ENCODE assay signal across 8 cellular contexts in genomic region chr12:6338955-6339761, GRCh38. TPM values are rescaled to one million over a fixed set of nuclear protein-coding genes. Genes with fewer than 3 reads are reported as not detected.
A peak's percentile ranks its signal among the peaks of the same experiment; 100 is the strongest.
DNase-seq lines count a peak whose midpoint lies in the region; ATAC-seq, FAIRE-seq and TF ChIP-seq lines count a peak whose summit lies in the region.
"Had no signal": no experiment of that assay in that cellular context is flagged by ENCODE, and none has a peak within 500 bp of the region (broad histone marks: within the 10 kb centered on the region; RNA-seq: fewer than 3 reads in every experiment).

No MANE protein-coding gene starts in this region.

- H3K9me3 Mint-ChIP-seq in MCF 10A (ENCODE audit: unreplicated experiment), result no peaks in the 10 kb centered on the region

- H3K27me3 ChIP-seq in breast epithelium (no peaks in the 10 kb centered on the region), keratinocyte (ENCODE audit: control insufficient read depth, extremely low read depth, insufficient read depth, low read length) (no peaks in the 10 kb centered on the region)

- H3K4me1 ChIP-seq in breast epithelium (peaks cover 16 to 54% of the 10 kb centered on the region in 2 donors), keratinocyte (ENCODE audit: control insufficient read depth, extremely low read depth, insufficient read depth, low read length) (peaks cover 58% of the 10 kb centered on the region)

- no peak for TF ChIP-seq POLR2A in breast epithelium (IDR thresholded peaks at IDR 0.05)

- dilution Hi-C loops in keratinocyte (cut with MboI; ENCODE audit: extremely low pct_ligation_motif_present, low sequenced_read_pairs), result no loop called here

- BruUV-seq in MCF 10A (replicated peaks; lab: Mats Ljungman, UMichigan), result no TSS peak

- H3K36me3 ChIP-seq in breast epithelium, result no peaks in the 10 kb centered on the region
- peaks cover 2 to 16% of the 10 kb centered on the region in 2 experiments for H3K36me3 ChIP-seq in keratinocyte (ENCODE audit: control insufficient read depth in 2 of 2, extremely low read depth in 1 of 2, insufficient read depth in 2 of 2, low read length in 2 of 2)

- H3K27ac ChIP-seq in breast epithelium (peak overlapping the region; percentile 98 to 99), keratinocyte (ENCODE audit: control insufficient read depth, insufficient read depth, low read length) (peak overlapping the region; percentile 98)

- no peak overlapping the region for H2AFZ ChIP-seq in keratinocyte (ENCODE audit: control insufficient read depth, low read length)

- H3K36me3 Mint-ChIP-seq in MCF 10A (ENCODE audit: insufficient read depth, unreplicated experiment), result peaks cover 23% of the 10 kb centered on the region

- POLR2A ChIA-PET in MCF 10A (lab: Yijun Ruan, JAX), result interaction anchor here (0.6 to 24.1 kb wide), 13 partner anchors 10 to 156 kb away, joined by 3 to 739 read pairs (median 5); partner anchors contain the start of genes LTBR, SCNN1A and TAPBPL

- H3K9me3 ChIP-seq in breast epithelium (no peaks in the 10 kb centered on the region), keratinocyte (ENCODE audit: control insufficient read depth, low read depth, low read length) (no peaks in the 10 kb centered on the region)

- peaks cover 20% of the 10 kb centered on the region for H3K4me1 Mint-ChIP-seq in MCF 10A (ENCODE audit: insufficient read depth, unreplicated experiment)

- peaks cover 6% of the 10 kb centered on the region for H4K20me1 ChIP-seq in keratinocyte (ENCODE audit: control insufficient read depth, extremely low read depth, insufficient read depth, low read length)

- no peak overlapping the region for H3K27ac Mint-ChIP-seq in MCF 10A (ENCODE audit: low read depth, unreplicated experiment)

- no peak for ATAC-seq in left lobe of liver

- intact Hi-C loops in breast epithelium (cut with DNase I; ENCODE audit: low total_unique reads), result loop anchor here (1.0 kb wide), 1 partner anchor 195 kb away; the partner anchor contains the start of gene GAPDH
- intact Hi-C loops in MCF 10A (cut with micrococcal nuclease), result loop anchor here (5.0 kb wide), 2 partner anchors 128 to 198 kb away; no protein-coding TSS in a partner anchor

- TF ChIP-seq CTCF in breast epithelium (IDR thresholded peaks at IDR 0.05), result no peak
- no peak for TF ChIP-seq CTCF in MCF 10A (IDR thresholded peaks at IDR 0.05; ENCODE audit: unreplicated experiment)
- TF ChIP-seq CTCF in keratinocyte (optimal IDR thresholded peaks at IDR 0.05 in 1 of 3, IDR thresholded peaks at IDR 0.05 in 1 of 3, conservative IDR thresholded peaks at IDR 0.05 in 1 of 3; ENCODE audit: extremely low read depth in 1 of 3, insufficient read depth in 2 of 3, low read length in 3 of 3), result no peak

- H3K27me3 Mint-ChIP-seq in MCF 10A (ENCODE audit: insufficient read depth, unreplicated experiment), result no peaks in the 10 kb centered on the region

- H3K4me2 ChIP-seq in keratinocyte (ENCODE audit: control insufficient read depth, extremely low read depth, insufficient read depth, low read depth, low read length), result peak overlapping the region; percentile 88

- FAIRE-seq in keratinocyte (lab: Jason Lieb, UNC), result peak; percentile 59
- peak; percentile 63 for FAIRE-seq in urothelium cell line (lab: Jason Lieb, UNC)

- peak overlapping the region; percentile 88 to 91 (median 89) for H3K4me3 ChIP-seq in breast epithelium
- H3K4me3 ChIP-seq in keratinocyte (ENCODE audit: control insufficient read depth in 2 of 3, extremely low read depth in 1 of 3, insufficient read depth in 2 of 3, low read depth in 1 of 3, low read length in 3 of 3), result peak overlapping the region; percentile 65 to 96 (median 83)

- no peaks in the 10 kb centered on the region for H3K9me1 ChIP-seq in keratinocyte (ENCODE audit: control insufficient read depth, extremely low read depth, insufficient read depth, low read length)

- H3K9ac ChIP-seq in keratinocyte (ENCODE audit: control insufficient read depth, extremely low read depth, insufficient read depth, low read length), result peak overlapping the region; percentile 90

- CTCF ChIA-PET in MCF 10A (lab: Yijun Ruan, JAX), result interaction anchor here (0.5 to 1.9 kb wide), 13 partner anchors 16 to 199 kb away, joined by 3 to 10 read pairs (median 4); no protein-coding TSS in a partner anchor

- no peak for DNase-seq in breast epithelium (ENCODE audit: low spot score in 2 of 2)
- no peak for DNase-seq in MCF 10A (ENCODE audit: unreplicated experiment)
- no peak for DNase-seq in keratinocyte (ENCODE audit: low read depth, low spot score)
- DNase-seq in urothelium cell line (ENCODE audit: low spot score), result no peak
- DNase-seq in activated T-cell treated with anti-CD3 and anti-CD28 coated beads, Interleukin-2, amount 50 U/mL, for 48 hours, result no peak
- no peak for DNase-seq in left lobe of liver (ENCODE audit: low spot score)
- DNase-seq: activated CD4-positive, alpha-beta T cell treated with anti-CD3 and anti-CD28 coated beads, Interleukin-2, amount 50 U/mL, for 1 hour; NCI-H1436 treated with DMSO at 0.1 percent for 48 hours had no signal

- H3K4me3 Mint-ChIP-seq in MCF 10A (ENCODE audit: unreplicated experiment), result no peak overlapping the region

- H3K79me2 ChIP-seq in keratinocyte (ENCODE audit: control insufficient read depth, insufficient read depth, low read length), result peaks cover 63% of the 10 kb centered on the region

RNA-seq across cellular contexts. Expression of gene TNFRSF1A, which starts 2.7 kb away (rescaled TPM):
- total RNA-seq in breast epithelium, result 100 to 1,000 TPM; 232 to 256 (median 238) TPM
- total RNA-seq in MCF 10A (2022), result 103 and 110 TPM in 2 replicates
- 54.0 to 157 TPM (median 101 TPM) in 3 replicates for polyA plus RNA-seq in keratinocyte
- polyA plus RNA-seq in keratinocyte (2011; ENCODE audit: low read depth), result 24.9 TPM
- 87.5 and 120 TPM in 2 replicates for polyA plus RNA-seq in keratinocyte (2011; cell fraction: cytosol; rRNA removed)
- polyA plus RNA-seq in keratinocyte (2011; cell fraction: nucleus; rRNA removed), result 212 and 216 TPM in 2 replicates
- 88.6 and 105 TPM in 2 replicates for polyA plus RNA-seq in keratinocyte (2012; ENCODE audit: low replicate concordance)
- 62.7 to 254 TPM (median 79.8 TPM) in 3 replicates for polyA minus RNA-seq in keratinocyte
- polyA minus RNA-seq in keratinocyte (2011; cell fraction: cytosol; rRNA and poly(A)+ RNA removed), result 106 TPM
- 109 and 203 TPM in 2 replicates for polyA minus RNA-seq in keratinocyte (2011; cell fraction: nucleus; rRNA and poly(A)+ RNA removed)
- 76.0 TPM for total RNA-seq in left lobe of liver

RNA-seq across cellular contexts. Expression of gene PLEKHG6, which starts 28.7 kb away (rescaled TPM):
- total RNA-seq in breast epithelium, result 10 to 100 TPM; 11.9 to 43.6 (median 42.4) TPM
- total RNA-seq in MCF 10A (2022), result not detected in 2 replicates
- polyA plus RNA-seq in keratinocyte, result 0.74 to 1.9 TPM (median 0.81 TPM) in 3 replicates
- polyA plus RNA-seq in keratinocyte (2011; ENCODE audit: low read depth), result 2.2 TPM
- 1.8 and 3.2 TPM in 2 replicates for polyA plus RNA-seq in keratinocyte (2011; cell fraction: cytosol; rRNA removed)
- polyA plus RNA-seq in keratinocyte (2011; cell fraction: nucleus; rRNA removed), result 3.3 and 9.0 TPM in 2 replicates
- 1.7 and 9.6 TPM in 2 replicates for polyA plus RNA-seq in keratinocyte (2012; ENCODE audit: low replicate concordance)
- 1.2 to 5.2 TPM (median 4.6 TPM) in 3 replicates for polyA minus RNA-seq in keratinocyte
- polyA minus RNA-seq in keratinocyte (2011; cell fraction: cytosol; rRNA and poly(A)+ RNA removed), result 5.6 TPM
- 1.5 and 2.1 TPM in 2 replicates for polyA minus RNA-seq in keratinocyte (2011; cell fraction: nucleus; rRNA and poly(A)+ RNA removed)
- 5.0 TPM for total RNA-seq in left lobe of liver

RNA-seq across cellular contexts. Expression of gene SCNN1A, which starts 36.2 kb away (rescaled TPM):
- 100 to 1,000 TPM in 1 of 3 donors, 10 to 100 TPM in 1, 1 to 10 TPM in 1; 1.3 to 175 (median 93.7) TPM for total RNA-seq in breast epithelium
- total RNA-seq in MCF 10A (2022), result 136 and 139 TPM in 2 replicates
- 3.8 to 13.2 TPM (median 11.1 TPM) in 3 replicates for polyA plus RNA-seq in keratinocyte
- polyA plus RNA-seq in keratinocyte (2011; ENCODE audit: low read depth), result 21.9 TPM
- 4.1 and 4.5 TPM in 2 replicates for polyA plus RNA-seq in keratinocyte (2011; cell fraction: cytosol; rRNA removed)
- 20.5 and 22.3 TPM in 2 replicates for polyA plus RNA-seq in keratinocyte (2011; cell fraction: nucleus; rRNA removed)
- polyA plus RNA-seq in keratinocyte (2012; ENCODE audit: low replicate concordance), result 12.9 and 30.9 TPM in 2 replicates
- 9.3 to 37.2 TPM (median 15.6 TPM) in 3 replicates for polyA minus RNA-seq in keratinocyte
- polyA minus RNA-seq in keratinocyte (2011; cell fraction: cytosol; rRNA and poly(A)+ RNA removed), result 5.0 TPM
- polyA minus RNA-seq in keratinocyte (2011; cell fraction: nucleus; rRNA and poly(A)+ RNA removed), result 7.4 and 9.9 TPM in 2 replicates
- 6.8 TPM for total RNA-seq in left lobe of liver

RNA-seq across cellular contexts. Expression of gene LTBR, which starts 44.8 kb away (rescaled TPM):
- total RNA-seq in breast epithelium (100 to 1,000 TPM in 2 of 3 donors, 10 to 100 TPM in 1; 90.1 to 115 (median 108) TPM), MCF 10A (2022) (158 and 169 TPM in 2 replicates), left lobe of liver (106 TPM)
- 39.5 to 101 TPM (median 42.7 TPM) in 3 replicates for polyA plus RNA-seq in keratinocyte
- polyA plus RNA-seq in keratinocyte (2011; ENCODE audit: low read depth), result 71.5 TPM
- 39.8 and 91.6 TPM in 2 replicates for polyA plus RNA-seq in keratinocyte (2011; cell fraction: cytosol; rRNA removed)
- polyA plus RNA-seq in keratinocyte (2011; cell fraction: nucleus; rRNA removed), result 116 and 157 TPM in 2 replicates
- 81.1 and 123 TPM in 2 replicates for polyA plus RNA-seq in keratinocyte (2012; ENCODE audit: low replicate concordance)
- polyA minus RNA-seq in keratinocyte, result 25.5 to 123 TPM (median 30.4 TPM) in 3 replicates
- 90.2 TPM for polyA minus RNA-seq in keratinocyte (2011; cell fraction: cytosol; rRNA and poly(A)+ RNA removed)
- polyA minus RNA-seq in keratinocyte (2011; cell fraction: nucleus; rRNA and poly(A)+ RNA removed), result 52.7 and 58.7 TPM in 2 replicates
